Comparison of ENCODE assay signal across 2 cellular contexts in the genomic region with DNA sequence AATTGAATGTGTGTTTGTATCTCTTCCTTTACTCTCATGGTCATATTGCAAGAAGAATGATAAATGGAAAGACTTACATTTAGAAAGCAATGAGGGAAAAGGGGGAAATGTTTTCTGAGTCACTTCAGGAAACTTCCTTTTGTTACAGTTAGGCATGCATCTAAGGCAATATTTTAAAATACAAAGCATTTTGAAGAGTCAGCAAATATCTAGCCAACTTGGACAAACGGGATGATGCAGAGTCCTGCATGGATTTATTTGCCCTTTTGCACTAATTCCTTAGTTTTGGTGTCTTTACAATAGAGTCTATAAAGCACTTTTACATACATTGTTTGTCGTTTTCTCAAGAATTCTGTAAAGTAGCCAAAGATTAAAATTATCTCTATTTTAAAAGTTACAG.
TF ChIP-seq lines count a peak whose summit lies in the region.

No MANE protein-coding gene starts in this region.

TF ChIP-seq in HepG2, 621 proteins besides CTCF, POLR2A, EP300 and RAD21:
- TF ChIP-seq, protein P1, sequence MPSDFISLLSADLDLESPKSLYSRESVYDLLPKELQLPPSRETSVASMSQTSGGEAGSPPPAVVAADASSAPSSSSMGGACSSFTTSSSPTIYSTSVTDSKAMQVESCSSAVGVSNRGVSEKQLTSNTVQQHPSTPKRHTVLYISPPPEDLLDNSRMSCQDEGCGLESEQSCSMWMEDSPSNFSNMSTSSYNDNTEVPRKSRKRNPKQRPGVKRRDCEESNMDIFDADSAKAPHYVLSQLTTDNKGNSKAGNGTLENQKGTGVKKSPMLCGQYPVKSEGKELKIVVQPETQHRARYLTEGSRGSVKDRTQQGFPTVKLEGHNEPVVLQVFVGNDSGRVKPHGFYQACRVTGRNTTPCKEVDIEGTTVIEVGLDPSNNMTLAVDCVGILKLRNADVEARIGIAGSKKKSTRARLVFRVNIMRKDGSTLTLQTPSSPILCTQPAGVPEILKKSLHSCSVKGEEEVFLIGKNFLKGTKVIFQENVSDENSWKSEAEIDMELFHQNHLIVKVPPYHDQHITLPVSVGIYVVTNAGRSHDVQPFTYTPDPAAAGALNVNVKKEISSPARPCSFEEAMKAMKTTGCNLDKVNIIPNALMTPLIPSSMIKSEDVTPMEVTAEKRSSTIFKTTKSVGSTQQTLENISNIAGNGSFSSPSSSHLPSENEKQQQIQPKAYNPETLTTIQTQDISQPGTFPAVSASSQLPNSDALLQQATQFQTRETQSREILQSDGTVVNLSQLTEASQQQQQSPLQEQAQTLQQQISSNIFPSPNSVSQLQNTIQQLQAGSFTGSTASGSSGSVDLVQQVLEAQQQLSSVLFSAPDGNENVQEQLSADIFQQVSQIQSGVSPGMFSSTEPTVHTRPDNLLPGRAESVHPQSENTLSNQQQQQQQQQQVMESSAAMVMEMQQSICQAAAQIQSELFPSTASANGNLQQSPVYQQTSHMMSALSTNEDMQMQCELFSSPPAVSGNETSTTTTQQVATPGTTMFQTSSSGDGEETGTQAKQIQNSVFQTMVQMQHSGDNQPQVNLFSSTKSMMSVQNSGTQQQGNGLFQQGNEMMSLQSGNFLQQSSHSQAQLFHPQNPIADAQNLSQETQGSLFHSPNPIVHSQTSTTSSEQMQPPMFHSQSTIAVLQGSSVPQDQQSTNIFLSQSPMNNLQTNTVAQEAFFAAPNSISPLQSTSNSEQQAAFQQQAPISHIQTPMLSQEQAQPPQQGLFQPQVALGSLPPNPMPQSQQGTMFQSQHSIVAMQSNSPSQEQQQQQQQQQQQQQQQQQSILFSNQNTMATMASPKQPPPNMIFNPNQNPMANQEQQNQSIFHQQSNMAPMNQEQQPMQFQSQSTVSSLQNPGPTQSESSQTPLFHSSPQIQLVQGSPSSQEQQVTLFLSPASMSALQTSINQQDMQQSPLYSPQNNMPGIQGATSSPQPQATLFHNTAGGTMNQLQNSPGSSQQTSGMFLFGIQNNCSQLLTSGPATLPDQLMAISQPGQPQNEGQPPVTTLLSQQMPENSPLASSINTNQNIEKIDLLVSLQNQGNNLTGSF (CRISPR knock-in tag; IDR thresholded peaks at IDR 0.05): no peak
- TF ChIP-seq MTA1 (CRISPR knock-in tag; IDR thresholded peaks at IDR 0.05; ENCODE audit: borderline replicate concordance): no peak
- peak; percentile 93 for TF ChIP-seq MAFF (IDR thresholded peaks at IDR 0.05; ENCODE audit: low read depth, low read length)
- peak; percentile 88 to 93 for TF ChIP-seq MAFK (conservative IDR thresholded peaks at IDR 0.05 in 1 of 2, IDR thresholded peaks at IDR 0.05 in 1 of 2; ENCODE audit: low read length in 2 of 2)
- TF ChIP-seq, protein P2, sequence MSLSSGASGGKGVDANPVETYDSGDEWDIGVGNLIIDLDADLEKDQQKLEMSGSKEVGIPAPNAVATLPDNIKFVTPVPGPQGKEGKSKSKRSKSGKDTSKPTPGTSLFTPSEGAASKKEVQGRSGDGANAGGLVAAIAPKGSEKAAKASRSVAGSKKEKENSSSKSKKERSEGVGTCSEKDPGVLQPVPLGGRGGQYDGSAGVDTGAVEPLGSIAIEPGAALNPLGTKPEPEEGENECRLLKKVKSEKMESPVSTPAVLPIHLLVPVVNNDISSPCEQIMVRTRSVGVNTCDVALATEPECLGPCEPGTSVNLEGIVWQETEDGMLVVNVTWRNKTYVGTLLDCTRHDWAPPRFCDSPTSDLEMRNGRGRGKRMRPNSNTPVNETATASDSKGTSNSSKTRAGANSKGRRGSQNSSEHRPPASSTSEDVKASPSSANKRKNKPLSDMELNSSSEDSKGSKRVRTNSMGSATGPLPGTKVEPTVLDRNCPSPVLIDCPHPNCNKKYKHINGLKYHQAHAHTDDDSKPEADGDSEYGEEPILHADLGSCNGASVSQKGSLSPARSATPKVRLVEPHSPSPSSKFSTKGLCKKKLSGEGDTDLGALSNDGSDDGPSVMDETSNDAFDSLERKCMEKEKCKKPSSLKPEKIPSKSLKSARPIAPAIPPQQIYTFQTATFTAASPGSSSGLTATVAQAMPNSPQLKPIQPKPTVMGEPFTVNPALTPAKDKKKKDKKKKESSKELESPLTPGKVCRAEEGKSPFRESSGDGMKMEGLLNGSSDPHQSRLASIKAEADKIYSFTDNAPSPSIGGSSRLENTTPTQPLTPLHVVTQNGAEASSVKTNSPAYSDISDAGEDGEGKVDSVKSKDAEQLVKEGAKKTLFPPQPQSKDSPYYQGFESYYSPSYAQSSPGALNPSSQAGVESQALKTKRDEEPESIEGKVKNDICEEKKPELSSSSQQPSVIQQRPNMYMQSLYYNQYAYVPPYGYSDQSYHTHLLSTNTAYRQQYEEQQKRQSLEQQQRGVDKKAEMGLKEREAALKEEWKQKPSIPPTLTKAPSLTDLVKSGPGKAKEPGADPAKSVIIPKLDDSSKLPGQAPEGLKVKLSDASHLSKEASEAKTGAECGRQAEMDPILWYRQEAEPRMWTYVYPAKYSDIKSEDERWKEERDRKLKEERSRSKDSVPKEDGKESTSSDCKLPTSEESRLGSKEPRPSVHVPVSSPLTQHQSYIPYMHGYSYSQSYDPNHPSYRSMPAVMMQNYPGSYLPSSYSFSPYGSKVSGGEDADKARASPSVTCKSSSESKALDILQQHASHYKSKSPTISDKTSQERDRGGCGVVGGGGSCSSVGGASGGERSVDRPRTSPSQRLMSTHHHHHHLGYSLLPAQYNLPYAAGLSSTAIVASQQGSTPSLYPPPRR (CRISPR knock-in tag; IDR thresholded peaks at IDR 0.05; ENCODE audit: borderline replicate concordance): no peak
- no peak for TF ChIP-seq HNF4A (CRISPR knock-in tag; IDR thresholded peaks at IDR 0.05)

TF ChIP-seq in K562, 482 proteins besides CTCF, POLR2A, EP300 and RAD21:
- TF ChIP-seq MAFF (IDR thresholded peaks at IDR 0.05; ENCODE audit: low read length) (peak; percentile 65), C11orf30 (IDR thresholded peaks at IDR 0.05; ENCODE audit: low read depth) (peak; percentile 32; the same call in 1 of the 2 replicates), MAFK (IDR thresholded peaks at IDR 0.05; ENCODE audit: low read length) (peak; percentile 69), SOX6 (IDR thresholded peaks at IDR 0.05) (no peak), ZNF316 (IDR thresholded peaks at IDR 0.05) (peak; percentile 59), NFE2 (IDR thresholded peaks at IDR 0.05; ENCODE audit: low read depth) (no peak), MAFG (tag; conservative IDR thresholded peaks at IDR 0.05) (peak; percentile 36; the same call in 1 of the 2 replicates)
